19 cellular contexts compared by ENCODE assay signal in the genomic region with DNA sequence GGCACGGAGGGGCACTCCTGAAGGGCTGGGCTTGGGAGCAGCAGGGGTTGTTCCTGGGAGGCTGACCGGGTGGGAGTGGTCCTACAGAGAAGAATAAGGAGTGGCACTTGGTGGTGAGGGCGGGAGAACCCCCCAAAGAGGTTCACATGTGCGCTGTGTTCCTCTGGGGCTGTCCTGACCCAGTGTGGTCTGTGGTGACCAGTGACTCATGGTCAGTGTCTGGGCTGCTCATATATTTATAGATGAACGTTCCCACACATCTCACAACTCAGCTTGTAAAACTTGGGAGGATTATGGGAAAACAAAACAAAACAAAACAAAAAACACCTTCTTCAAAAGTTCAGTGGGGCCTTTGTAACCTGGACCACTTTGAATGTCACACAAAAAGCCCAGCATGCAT. TPM values are rescaled to one million over a fixed set of nuclear protein-coding genes. Genes with fewer than 3 reads are reported as not detected.
DNase-seq lines count a peak whose midpoint lies in the region; ATAC-seq and TF ChIP-seq lines count a peak whose summit lies in the region.
"Had no signal": no experiment of that assay in that cellular context is flagged by ENCODE, and none has a peak within 500 bp of the region (broad histone marks: within the 10 kb centered on the region; RNA-seq: fewer than 3 reads in every experiment).

No MANE protein-coding gene starts in this region.

- H3K4me3 Mint-ChIP-seq in natural killer cell = no peak overlapping the region
- H3K4me3 Mint-ChIP-seq: activated CD4-positive, alpha-beta T cell treated with anti-CD3 and anti-CD28 coated beads, Interleukin-2, amount 10 ng/mL, durations not matched to agents 7 days and 5 days; activated T-helper 1 cell treated with anti-CD3 and anti-CD28 coated beads, Interleukin-12 subunit alpha, Interleukin-12 subunit beta, Interleukin-2, Interleukin-4 antibody, amounts not matched to agents 30 ng/mL and 10 ng/mL and 1 ng/mL, durations not matched to agents 14 hours and 24 hours and 36 hours; stimulated activated naive CD8-positive, alpha-beta T cell treated with anti-CD3 and anti-CD28 coated beads, Interleukin-15, amount 100 ng/mL, for 72 hours had no signal

- no peak overlapping the region for H2AFZ ChIP-seq in GM23248

- intact Hi-C loops in natural killer cell (cut with micrococcal nuclease) = no loop called here

- no peaks in the 10 kb centered on the region for H3K79me2 ChIP-seq in GM23248 (ENCODE audit: insufficient read depth)

- no peaks in the 10 kb centered on the region for H3K4me1 Mint-ChIP-seq in natural killer cell
- H3K4me1 Mint-ChIP-seq: activated CD4-positive, alpha-beta T cell treated with anti-CD3 and anti-CD28 coated beads, Interleukin-2, amount 10 ng/mL, durations not matched to agents 7 days and 5 days; stimulated activated naive CD8-positive, alpha-beta T cell treated with anti-CD3 and anti-CD28 coated beads, Interleukin-15, amount 100 ng/mL, for 72 hours had no signal

- no peaks in the 10 kb centered on the region for H3F3A ChIP-seq in GM23248 (ENCODE audit: insufficient read depth)

- no peaks in the 10 kb centered on the region for H3K36me3 Mint-ChIP-seq in natural killer cell

- DNase-seq in A172 (ENCODE audit: low spot score) = peak; percentile 88
- peak; percentile 45 for DNase-seq in GM23248
- peak; percentile 17 for DNase-seq in SK-MEL-5 (ENCODE audit: low read depth, low spot score)
- DNase-seq in foreskin fibroblast = peak; percentile 30 to 47
- DNase-seq in middle frontal gyrus (ENCODE audit: extremely low spot score, low spot score) = no peak
- no peak for DNase-seq in natural killer cell
- DNase-seq: activated CD4-positive, alpha-beta T cell treated with anti-CD3 and anti-CD28 coated beads, Interleukin-2, amount 10 ng/mL, durations not matched to agents 7 days and 5 days; DMS 273 treated with DMSO at 0.1 percent for 48 hours; effector CD4-positive, alpha-beta T cell; NCI-H2081 treated with DMSO at 0.1 percent for 48 hours; NCI-H748 treated with DMSO at 0.1 percent for 48 hours; Right ventricle myocardium superior; stimulated activated naive CD8-positive, alpha-beta T cell treated with anti-CD3 and anti-CD28 coated beads, Interleukin-15, amount 100 ng/mL, for 72 hours; T-helper 9 cell had no signal

- 48 to 60% methylated on average over 4 to 5 of the region's 5 CpGs for WGBS in GM23248 (ENCODE audit: low coverage in 1 of 2, low lambda C conversion rate in 2 of 2, missing lambda C conversion rate in 2 of 2), 2 experiments

- in situ Hi-C loops in GM23248 (cut with MboI) = no loop called here
- in situ Hi-C loops in SK-MEL-5 (cut with HindIII; ENCODE audit: low pct_unique_long_range_greater_than_20kb, low sequenced_read_pairs) = no loop called here

- no peaks in the 10 kb centered on the region for H3K4me1 ChIP-seq in GM23248 (ENCODE audit: insufficient read depth)
- H3K4me1 ChIP-seq: ascending aorta, gastroesophageal sphincter had no signal

- H3K9me3 ChIP-seq in GM23248 (ENCODE audit: low read depth) = no peaks in the 10 kb centered on the region
- H3K9me3 ChIP-seq: ascending aorta, gastroesophageal sphincter had no signal

- H4K20me1 ChIP-seq in GM23248 (ENCODE audit: insufficient read depth) = no peaks in the 10 kb centered on the region

- H3K36me3 ChIP-seq in GM23248 (ENCODE audit: low read depth) = no peaks in the 10 kb centered on the region
- H3K36me3 ChIP-seq: ascending aorta, gastroesophageal sphincter had no signal

- H3K27ac ChIP-seq in GM23248 = no peak overlapping the region
- H3K27ac ChIP-seq: ascending aorta, gastroesophageal sphincter had no signal

- no peaks in the 10 kb centered on the region for H3K9me2 ChIP-seq in GM23248 (ENCODE audit: insufficient read depth)

- H3K27me3 ChIP-seq in GM23248 (replicated peaks; ENCODE audit: insufficient read depth) = no peaks in the 10 kb centered on the region
- H3K27me3 ChIP-seq: ascending aorta had no signal

- no peaks in the 10 kb centered on the region for H3K27me3 Mint-ChIP-seq in natural killer cell (ENCODE audit: low read depth in 2 of 2)
- H3K27me3 Mint-ChIP-seq: stimulated activated naive CD8-positive, alpha-beta T cell treated with anti-CD3 and anti-CD28 coated beads, Interleukin-15, amount 100 ng/mL, for 72 hours had no signal

- H3K27ac Mint-ChIP-seq in natural killer cell = no peak overlapping the region
- H3K27ac Mint-ChIP-seq: activated CD4-positive, alpha-beta T cell treated with anti-CD3 and anti-CD28 coated beads, Interleukin-2, amount 10 ng/mL, durations not matched to agents 7 days and 5 days; activated T-helper 1 cell treated with anti-CD3 and anti-CD28 coated beads, Interleukin-12 subunit alpha, Interleukin-12 subunit beta, Interleukin-2, Interleukin-4 antibody, amounts not matched to agents 30 ng/mL and 10 ng/mL and 1 ng/mL, durations not matched to agents 14 hours and 24 hours and 36 hours; stimulated activated naive CD8-positive, alpha-beta T cell treated with anti-CD3 and anti-CD28 coated beads, Interleukin-15, amount 100 ng/mL, for 72 hours had no signal

- no peak for ATAC-seq in HG03432 (IDR thresholded peaks at IDR 0.05; ENCODE audit: unreplicated experiment)
- no peak for ATAC-seq in GM21381 (IDR thresholded peaks at IDR 0.05; ENCODE audit: unreplicated experiment)
- no peak for ATAC-seq in natural killer cell
- ATAC-seq: gastroesophageal sphincter; stimulated activated naive CD8-positive, alpha-beta T cell treated with anti-CD3 and anti-CD28 coated beads, Interleukin-15, amount 100 ng/mL, for 72 hours had no signal

- H3K9ac ChIP-seq in GM23248 = no peak overlapping the region

- H3K4me3 ChIP-seq in GM23248 (no peak overlapping the region), foreskin fibroblast (ENCODE audit: low read depth in 1 of 2, low read length in 2 of 2) (no peak overlapping the region)
- H3K4me3 ChIP-seq: ascending aorta, gastroesophageal sphincter had no signal

- no peak overlapping the region for H3K4me2 ChIP-seq in GM23248 (ENCODE audit: unreplicated experiment)

- TF ChIP-seq CTCF in foreskin fibroblast (IDR thresholded peaks at IDR 0.05; ENCODE audit: low read depth, low read length) (no peak), natural killer cell (IDR thresholded peaks at IDR 0.05) (no peak)

- no peaks in the 10 kb centered on the region for H3K9me3 Mint-ChIP-seq in natural killer cell
- H3K9me3 Mint-ChIP-seq: activated CD4-positive, alpha-beta T cell treated with anti-CD3 and anti-CD28 coated beads, Interleukin-2, amount 10 ng/mL, durations not matched to agents 7 days and 5 days; activated T-helper 1 cell treated with anti-CD3 and anti-CD28 coated beads, Interleukin-12 subunit alpha, Interleukin-12 subunit beta, Interleukin-2, Interleukin-4 antibody, amounts not matched to agents 30 ng/mL and 10 ng/mL and 1 ng/mL, durations not matched to agents 14 hours and 24 hours and 36 hours; stimulated activated naive CD8-positive, alpha-beta T cell treated with anti-CD3 and anti-CD28 coated beads, Interleukin-15, amount 100 ng/mL, for 72 hours had no signal

RNA-seq across cellular contexts. Expression of gene TRPM1, which starts 10.0 kb away (rescaled TPM):
- 0.05 TPM in 1 of 2 replicates, not detected in the other for total RNA-seq in A172 (2014; rRNA removed; shearing (Covaris generic))
- not detected in 2 replicates for total RNA-seq in GM23248 (2014; rRNA removed; shearing (Covaris generic))
- polyA plus RNA-seq in GM23248 (2016; fragmentation: Nextera tagmentation; extraction: Ambion mirVana) = not detected in 2 replicates
- 105 and 109 TPM in 2 replicates for total RNA-seq in SK-MEL-5 (2014; rRNA removed; shearing (Covaris generic))
- 39.4 and 50.7 TPM in 2 replicates for polyA plus RNA-seq in SK-MEL-5 (2015; cell fraction: cytosol; rRNA removed)
- 171 and 236 TPM in 2 replicates for polyA plus RNA-seq in SK-MEL-5 (2015; cell fraction: nucleus; rRNA removed)
- total RNA-seq in natural killer cell = not detected
- total RNA-seq: activated CD4-positive, alpha-beta T cell treated with anti-CD3 and anti-CD28 coated beads, Interleukin-2, amount 10 ng/mL, durations not matched to agents 7 days and 5 days; activated T-helper 1 cell treated with anti-CD3 and anti-CD28 coated beads, Interleukin-12 subunit alpha, Interleukin-12 subunit beta, Interleukin-2, Interleukin-4 antibody, amounts not matched to agents 30 ng/mL and 10 ng/mL and 1 ng/mL, durations not matched to agents 14 hours and 24 hours and 36 hours; ascending aorta; gastroesophageal sphincter; Right ventricle myocardium superior had no signal

Comparison
In these comparisons a context has a peak if more than half of its experiments do, and no peak if none do; other contexts are left out.
1. DNase-seq: peak in A172 (single experiment), GM23248 (single experiment), SK-MEL-5 (single experiment) and foreskin fibroblast (2 of 2); none in middle frontal gyrus (single experiment) and natural killer cell (single experiment).
2. RNA of gene TRPM1, which starts 10.0 kb away (total RNA-seq): 105 to 109 TPM in SK-MEL-5; not detected in natural killer cell, 0.05 TPM in A172 and not detected in GM23248; every median in the first group is over 100 times any median in the second.